Comparison of ENCODE assay signal across 1 cellular context in genomic region chr2:231960810-231961348, GRCh38.
TF ChIP-seq lines count a peak whose summit lies in the region.

No MANE protein-coding gene starts in this region.

TF ChIP-seq in SK-N-SH, 30 proteins besides CTCF, POLR2A, EP300 and RAD21 (continued from another document):
- TF ChIP-seq REST (IDR thresholded peaks at IDR 0.05; ENCODE audit: low read depth, low read length), result no peak
- no peak; the same call in 1 of the 2 replicates for TF ChIP-seq MXI1 (IDR thresholded peaks at IDR 0.05; ENCODE audit: low read depth, low read length)
- TF ChIP-seq TCF12 (IDR thresholded peaks at IDR 0.05), result no peak
- TF ChIP-seq FOSL2 (IDR thresholded peaks at IDR 0.05; ENCODE audit: borderline replicate concordance, low read depth), result no peak
- no peak for TF ChIP-seq ZBTB33 (IDR thresholded peaks at IDR 0.05; ENCODE audit: borderline replicate concordance, low read depth)
- no peak for TF ChIP-seq RCOR1 (IDR thresholded peaks at IDR 0.05; ENCODE audit: low read length)
- TF ChIP-seq CHD2 (IDR thresholded peaks at IDR 0.05; ENCODE audit: low read length, partially characterized antibody), result no peak
- TF ChIP-seq NFIC (IDR thresholded peaks at IDR 0.05; ENCODE audit: borderline replicate concordance), result no peak
- TF ChIP-seq POLR2AphosphoS5 (IDR thresholded peaks at IDR 0.05; ENCODE audit: low read depth, low read length), result no peak
- no peak for TF ChIP-seq PBX3 (IDR thresholded peaks at IDR 0.05)
- TF ChIP-seq TAF1 (IDR thresholded peaks at IDR 0.05; ENCODE audit: borderline replicate concordance, low read depth, low read length), result no peak
- TF ChIP-seq SMC3 (IDR thresholded peaks at IDR 0.05; ENCODE audit: low read depth, low read length), result no peak
- no peak for TF ChIP-seq MAX (IDR thresholded peaks at IDR 0.05; ENCODE audit: low read depth)
- TF ChIP-seq IRF3 (IDR thresholded peaks at IDR 0.05; ENCODE audit: low read depth, low read length), result no peak
- TF ChIP-seq GATA2 (CRISPR knock-in tag; IDR thresholded peaks at IDR 0.05), result no peak
- no peak for TF ChIP-seq RFX5 (IDR thresholded peaks at IDR 0.05; ENCODE audit: low read length)
